In genomic region chr21:36783612-36784383, GRCh38 we compare ENCODE assay signal across 13 cellular contexts.
A peak's percentile ranks its signal among the peaks of the same experiment; 100 is the strongest.
DNase-seq lines count a peak whose midpoint lies in the region; TF ChIP-seq lines count a peak whose summit lies in the region.
"Had no signal": no experiment of that assay in that cellular context is flagged by ENCODE, and none has a peak within 500 bp of the region (broad histone marks: within the 10 kb centered on the region; RNA-seq: fewer than 3 reads in every experiment).

No MANE protein-coding gene starts in this region.

- H3K27me3 Mint-ChIP-seq in CD14-positive monocyte (ENCODE audit: low read depth in 3 of 3) = peaks cover 0 to 3% (median 2%) of the 10 kb centered on the region in 3 donors
- H3K27me3 Mint-ChIP-seq: CD4-positive, alpha-beta T cell; T-cell had no signal

- no peak for TF ChIP-seq CTCF in BJ (IDR thresholded peaks at IDR 0.05; ENCODE audit: insufficient read depth, low read depth, low read length)
- TF ChIP-seq CTCF in CD14-positive monocyte (IDR thresholded peaks at IDR 0.05) = no peak

- no peak overlapping the region for H3K27ac Mint-ChIP-seq in CD14-positive monocyte
- H3K27ac Mint-ChIP-seq: brain; CD4-positive, alpha-beta T cell; T-cell had no signal

- H3K27me3 ChIP-seq in BJ (ENCODE audit: control insufficient read depth, insufficient read depth, low read length) = no peaks in the 10 kb centered on the region
- H3K27me3 ChIP-seq: gastroesophageal sphincter had no signal

- no peak overlapping the region for H3K27ac ChIP-seq in caudate nucleus (ENCODE audit: low read depth, low read length)
- H3K27ac ChIP-seq: gastroesophageal sphincter had no signal

- POLR2A ChIA-PET in BJ (lab: Charles Lee) = interaction anchor here (0.7 kb wide), 1 partner anchor 31 kb away, joined by 3 read pairs; no protein-coding TSS in a partner anchor

- CTCF ChIA-PET in BJ (lab: Yijun Ruan, JAX) = no interaction called here

- H3K4me1 Mint-ChIP-seq in CD14-positive monocyte = no peaks in the 10 kb centered on the region
- H3K4me1 Mint-ChIP-seq: brain had no signal

- intact Hi-C loops in CD14-positive monocyte (cut with micrococcal nuclease) = no loop called here

- H3K36me3 ChIP-seq in BJ (ENCODE audit: control insufficient read depth, insufficient read depth, low read length) = no peaks in the 10 kb centered on the region
- H3K36me3 ChIP-seq: gastroesophageal sphincter had no signal

- H3K4me3 ChIP-seq in BJ (ENCODE audit: low read depth, low read length) = no peak overlapping the region
- H3K4me3 ChIP-seq: gastroesophageal sphincter had no signal

- DNase-seq in BJ (ENCODE audit: low read depth) (peak; percentile 26), HT-29 (ENCODE audit: low spot score) (peak; percentile 25), astrocyte of the hippocampus (ENCODE audit: low read depth, low spot score) (peak; percentile 93), kidney tubule cell (ENCODE audit: low spot score) (peak; percentile 94), hypothalamus (lab: John Stamatoyannopoulos, UW) (no peak), CD14-positive monocyte (ENCODE audit: low spot score) (no peak), caudate nucleus (lab: John Stamatoyannopoulos, UW) (no peak)
- no peak for DNase-seq in central memory CD4-positive, alpha-beta T cell
- DNase-seq: CD4-positive, alpha-beta T cell; NCI-H524 treated with DMSO at 0.1 percent for 48 hours; T-cell had no signal

- no peaks in the 10 kb centered on the region for H3K36me3 Mint-ChIP-seq in CD14-positive monocyte

- H3K4me3 Mint-ChIP-seq in CD14-positive monocyte = no peak overlapping the region
- H3K4me3 Mint-ChIP-seq: brain; CD4-positive, alpha-beta T cell; T-cell had no signal

- H3K9me3 Mint-ChIP-seq in CD14-positive monocyte = peaks cover 0 to 4% (median 2%) of the 10 kb centered on the region in 7 donors
- H3K9me3 Mint-ChIP-seq: CD4-positive, alpha-beta T cell; T-cell had no signal

Comparison
In these comparisons a context has a peak if more than half of its experiments do, and no peak if none do; other contexts are left out.
1. DNase-seq: peak in BJ (single experiment), HT-29 (single experiment), astrocyte of the hippocampus (single experiment) and kidney tubule cell (single experiment); none in hypothalamus (0 of 51), CD14-positive monocyte (single experiment), caudate nucleus (0 of 61) and central memory CD4-positive, alpha-beta T cell (single experiment).